Comparison of ENCODE assay signal across 8 cellular contexts in the genomic region with DNA sequence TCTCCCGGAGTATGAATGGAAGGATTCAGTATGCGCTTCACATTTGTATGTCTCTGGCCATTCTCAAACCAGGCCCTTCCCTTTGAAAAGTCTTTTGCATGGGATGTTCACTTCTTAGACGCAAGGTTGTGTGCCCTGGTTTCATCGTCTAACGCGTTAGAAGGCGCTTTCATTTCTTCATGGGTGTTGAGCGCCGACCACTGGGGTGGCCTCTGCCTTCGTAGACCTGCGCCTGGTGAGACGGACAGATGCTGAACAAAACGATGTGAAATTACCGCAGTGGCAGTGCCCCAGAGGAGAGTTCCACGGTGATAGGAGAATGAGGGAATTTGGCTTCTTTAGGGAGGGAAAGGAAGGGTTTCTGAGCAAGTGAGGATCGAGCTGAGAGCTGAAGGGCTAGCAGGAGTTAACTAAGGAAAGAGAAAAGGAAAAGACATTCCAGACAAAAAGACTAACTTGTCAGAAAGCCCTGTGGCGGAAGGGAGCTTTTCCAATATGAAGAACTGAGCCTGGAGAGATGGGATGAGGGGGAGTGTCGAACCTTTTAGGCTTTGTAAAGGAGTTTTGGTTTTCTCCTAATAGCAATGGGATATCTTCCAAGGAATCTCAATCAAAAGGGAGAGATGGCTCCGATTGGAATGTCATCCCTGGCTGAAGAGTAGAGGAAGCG. TPM values are rescaled to one million over a fixed set of nuclear protein-coding genes. Genes with fewer than 3 reads are reported as not detected.
DNase-seq lines count a peak whose midpoint lies in the region; ATAC-seq, FAIRE-seq and TF ChIP-seq lines count a peak whose summit lies in the region.

No MANE protein-coding gene starts in this region.

- H2AFZ ChIP-seq in endothelial cell of umbilical vein (ENCODE audit: low read depth, low read length) (peak overlapping the region; percentile 55), neural cell (ENCODE audit: low read depth, low read length) (peak overlapping the region; percentile 78)

- H3K9me2 ChIP-seq in DOHH2 (replicated peaks; ENCODE audit: control insufficient read depth, low read length) (no peaks in the 10 kb centered on the region), neural cell (ENCODE audit: insufficient read depth, low read length) (no peaks in the 10 kb centered on the region)

- H3K36me3 ChIP-seq in DOHH2 (ENCODE audit: control insufficient read depth, low read length) (peaks cover 52% of the 10 kb centered on the region), KOPT-K1 (ENCODE audit: insufficient read depth, low read length) (peaks cover 32% of the 10 kb centered on the region), endothelial cell of umbilical vein (ENCODE audit: control insufficient read depth in 2 of 2, extremely low read depth in 1 of 2, insufficient read depth in 2 of 2, low read length in 2 of 2) (no peaks in the 10 kb centered on the region), neural cell (ENCODE audit: insufficient read depth, low read length) (no peaks in the 10 kb centered on the region), upper lobe of right lung (no peaks in the 10 kb centered on the region)

- H3K79me2 ChIP-seq in DOHH2 (ENCODE audit: control insufficient read depth, low read length) (peaks cover 91% of the 10 kb centered on the region), endothelial cell of umbilical vein (ENCODE audit: control insufficient read depth, insufficient read depth, low read length) (peaks cover 73% of the 10 kb centered on the region), neural cell (replicated peaks; ENCODE audit: insufficient read depth, low read length) (peaks cover 78% of the 10 kb centered on the region)

- peak; percentile 55 for TF ChIP-seq CTCF in DOHH2 (IDR thresholded peaks at IDR 0.05; ENCODE audit: low read depth, low read length, poor library complexity, severe bottlenecking)
- TF ChIP-seq CTCF in endothelial cell of umbilical vein (IDR thresholded peaks at IDR 0.05; ENCODE audit: extremely low read depth in 1 of 2, insufficient read depth in 1 of 2, low read depth in 1 of 2, low read length in 2 of 2), result no peak
- no peak for TF ChIP-seq CTCF in neural cell (IDR thresholded peaks at IDR 0.05; ENCODE audit: poor library complexity, severe bottlenecking)
- TF ChIP-seq CTCF in upper lobe of right lung (IDR thresholded peaks at IDR 0.05), result no peak

- H3K9ac ChIP-seq in endothelial cell of umbilical vein (replicated peaks; ENCODE audit: extremely low read depth, insufficient read depth, low read length) (peak overlapping the region; percentile 88), neural cell (ENCODE audit: low read length) (peak overlapping the region; percentile 89)

- peak overlapping the region; percentile 84 for H3K4me2 ChIP-seq in DOHH2 (ENCODE audit: low read length)
- H3K4me2 ChIP-seq in endothelial cell of umbilical vein (ENCODE audit: insufficient read depth, low read length), result peak overlapping the region; percentile 93
- H3K4me2 ChIP-seq in neural cell (ENCODE audit: low read length), result peak overlapping the region; percentile 87

- dilution Hi-C loops in endothelial cell of umbilical vein (cut with MboI; ENCODE audit: extremely low pct_ligation_motif_present, low sequenced_read_pairs), result no loop called here

- TF ChIP-seq RAD21 in neural cell (conservative IDR thresholded peaks at IDR 0.05), result no peak

- peak; percentile 44 to 45 for DNase-seq in activated CD4-positive, alpha-beta T cell treated with anti-CD3 and anti-CD28 coated beads for 4 hours
- DNase-seq in endothelial cell of umbilical vein (ENCODE audit: low read depth, low spot score) (no peak), upper lobe of right lung (no peak), SHP77 treated with DMSO at 0.1 percent for 48 hours (lab: John Stamatoyannopoulos, UW) (no peak)

- no peaks in the 10 kb centered on the region for H3K9me1 ChIP-seq in endothelial cell of umbilical vein (replicated peaks; ENCODE audit: control insufficient read depth, extremely low read depth, insufficient read depth, low read length)

- POLR2A ChIA-PET in endothelial cell of umbilical vein (lab: Charles Lee), result interaction anchor here (0.5 to 2.2 kb wide), 2 partner anchors 15 to 38 kb away, joined by 3 to 8 read pairs; a partner anchor contains a TSS

- intact Hi-C loops in endothelial cell of umbilical vein (cut with micrococcal nuclease), result loop anchor here (2.0 to 10.0 kb wide), 4 partner anchors 132 to 676 kb away; a partner anchor contains a TSS
- intact Hi-C loops in upper lobe of right lung (cut with DNase I), result no loop called here

- H4K20me1 ChIP-seq in DOHH2 (ENCODE audit: control insufficient read depth, insufficient read depth, low read depth, low read length) (peaks cover 5% of the 10 kb centered on the region), endothelial cell of umbilical vein (replicated peaks; ENCODE audit: control insufficient read depth, extremely low read depth, insufficient read depth, low read length) (peaks cover 9% of the 10 kb centered on the region), neural cell (ENCODE audit: insufficient read depth) (peaks cover 12% of the 10 kb centered on the region)

- peak; percentile 18 for ATAC-seq in GM21381 (IDR thresholded peaks at IDR 0.05; ENCODE audit: unreplicated experiment)
- no peak for ATAC-seq in upper lobe of right lung

- TF ChIP-seq POLR2A in endothelial cell of umbilical vein (IDR thresholded peaks at IDR 0.05; ENCODE audit: low read depth, low read length), result no peak

- H3K4me3 ChIP-seq in DOHH2 (ENCODE audit: low read length) (peak overlapping the region; percentile 90), endothelial cell of umbilical vein (replicated peaks in 1 of 3; ENCODE audit: insufficient read depth in 1 of 3, low read depth in 1 of 3, low read length in 3 of 3) (peak overlapping the region; percentile 58 to 93 (median 68)), neural cell (ENCODE audit: low read length) (peak overlapping the region; percentile 75), upper lobe of right lung (peak overlapping the region; percentile 70)

- H3K9me3 ChIP-seq in DOHH2 (ENCODE audit: control insufficient read depth, insufficient read depth, low read length) (no peaks in the 10 kb centered on the region), KOPT-K1 (ENCODE audit: insufficient read depth, low read length, poor library complexity, severe bottlenecking) (no peaks in the 10 kb centered on the region), endothelial cell of umbilical vein (replicated peaks; ENCODE audit: control insufficient read depth, insufficient read depth, low read length) (no peaks in the 10 kb centered on the region), neural cell (ENCODE audit: low read length) (no peaks in the 10 kb centered on the region), upper lobe of right lung (no peaks in the 10 kb centered on the region)

- TSS peak; percentile 80 for BruUV-seq in endothelial cell of umbilical vein (replicated peaks; lab: Mats Ljungman, UMichigan)

- H3K27me3 ChIP-seq in DOHH2 (ENCODE audit: control insufficient read depth, low read length) (no peaks in the 10 kb centered on the region), endothelial cell of umbilical vein (ENCODE audit: control insufficient read depth in 2 of 2, insufficient read depth in 2 of 2, low read length in 2 of 2) (no peaks in the 10 kb centered on the region), neural cell (ENCODE audit: insufficient read depth, low read depth, low read length) (no peaks in the 10 kb centered on the region), upper lobe of right lung (no peaks in the 10 kb centered on the region)

- peaks cover 40% of the 10 kb centered on the region for H3K4me1 ChIP-seq in DOHH2 (ENCODE audit: control insufficient read depth, low read length)
- H3K4me1 ChIP-seq in endothelial cell of umbilical vein (ENCODE audit: control insufficient read depth, extremely low read depth, insufficient read depth, low read length), result peaks cover 28% of the 10 kb centered on the region
- H3K4me1 ChIP-seq in upper lobe of right lung, result peaks cover 53% of the 10 kb centered on the region

- TF ChIP-seq EP300 in neural cell (conservative IDR thresholded peaks at IDR 0.05; ENCODE audit: poor library complexity, severe bottlenecking), result no peak

- FAIRE-seq in endothelial cell of umbilical vein (lab: Jason Lieb, UNC), result no peak

- H3K27ac ChIP-seq in DOHH2 (ENCODE audit: low read depth, low read length) (peak overlapping the region; percentile 86), KOPT-K1 (ENCODE audit: low read depth, low read length, poor library complexity, severe bottlenecking) (peak overlapping the region; percentile 87), endothelial cell of umbilical vein (ENCODE audit: insufficient read depth, low read depth, low read length) (peak overlapping the region; percentile 79), neural cell (ENCODE audit: low read length) (peak overlapping the region; percentile 93), upper lobe of right lung (peak overlapping the region; percentile 87)

- H3F3A ChIP-seq in DOHH2 (ENCODE audit: control insufficient read depth, insufficient read depth) (peaks cover 17% of the 10 kb centered on the region), neural cell (ENCODE audit: insufficient read depth, low read length, poor library complexity, severe bottlenecking) (no peaks in the 10 kb centered on the region)

- CTCF ChIA-PET in endothelial cell of umbilical vein (lab: Charles Lee), result interaction anchor here (1.0 to 5.7 kb wide), 9 partner anchors 8 to 173 kb away, joined by 3 to 56 read pairs (median 4); no protein-coding TSS in a partner anchor

RNA-seq across cellular contexts. Expression of a gene that starts 0.9 kb away (rescaled TPM):
- total RNA-seq in endothelial cell of umbilical vein (24.8 and 29.5 TPM in 2 replicates), upper lobe of right lung (33.1 TPM)
- polyA plus RNA-seq in endothelial cell of umbilical vein (9.1 and 10.7 TPM in 2 replicates), neural cell (45.7 and 71.9 TPM in 2 replicates)
- polyA plus RNA-seq in endothelial cell of umbilical vein (2011; cell fraction: cytosol; rRNA removed), result 14.6 and 16.7 TPM in 2 replicates
- polyA plus RNA-seq in endothelial cell of umbilical vein (2011; cell fraction: nucleus; rRNA removed), result 7.6 and 8.0 TPM in 2 replicates
- 17.2 and 19.6 TPM in 2 replicates for polyA plus RNA-seq in endothelial cell of umbilical vein (2012)
- polyA minus RNA-seq in endothelial cell of umbilical vein (11.3 and 20.9 TPM in 2 replicates), neural cell (48.5 and 48.7 TPM in 2 replicates)
- polyA minus RNA-seq in endothelial cell of umbilical vein (2011; cell fraction: cytosol; rRNA and poly(A)+ RNA removed), result 13.8 TPM
- polyA minus RNA-seq in endothelial cell of umbilical vein (2011; cell fraction: nucleus; rRNA and poly(A)+ RNA removed), result 2.3 and 8.5 TPM in 2 replicates

RNA-seq across cellular contexts. Expression of a gene that starts 1.3 kb away (rescaled TPM):
- total RNA-seq in endothelial cell of umbilical vein (33.5 and 40.7 TPM in 2 replicates), upper lobe of right lung (38.7 TPM)
- polyA plus RNA-seq in endothelial cell of umbilical vein (4.0 and 6.7 TPM in 2 replicates), neural cell (43.7 and 49.3 TPM in 2 replicates)
- polyA plus RNA-seq in endothelial cell of umbilical vein (2011; cell fraction: cytosol; rRNA removed), result 5.3 and 5.9 TPM in 2 replicates
- 35.6 and 51.2 TPM in 2 replicates for polyA plus RNA-seq in endothelial cell of umbilical vein (2011; cell fraction: nucleus; rRNA removed)
- polyA plus RNA-seq in endothelial cell of umbilical vein (2012), result 16.6 and 20.1 TPM in 2 replicates
- polyA minus RNA-seq in endothelial cell of umbilical vein (35.7 and 40.4 TPM in 2 replicates), neural cell (139 and 183 TPM in 2 replicates)
- polyA minus RNA-seq in endothelial cell of umbilical vein (2011; cell fraction: cytosol; rRNA and poly(A)+ RNA removed), result 6.6 TPM
- polyA minus RNA-seq in endothelial cell of umbilical vein (2011; cell fraction: nucleus; rRNA and poly(A)+ RNA removed), result 78.5 and 89.4 TPM in 2 replicates

RNA-seq across cellular contexts. Expression of a gene that starts 38.0 kb away (rescaled TPM):
- total RNA-seq in endothelial cell of umbilical vein (28.6 and 32.6 TPM in 2 replicates), upper lobe of right lung (27.2 TPM)
- polyA plus RNA-seq in endothelial cell of umbilical vein (10.0 and 13.7 TPM in 2 replicates), neural cell (59.0 and 72.9 TPM in 2 replicates)
- polyA plus RNA-seq in endothelial cell of umbilical vein (2011; cell fraction: cytosol; rRNA removed), result 18.4 and 19.6 TPM in 2 replicates
- polyA plus RNA-seq in endothelial cell of umbilical vein (2011; cell fraction: nucleus; rRNA removed), result 44.1 and 45.9 TPM in 2 replicates
- polyA plus RNA-seq in endothelial cell of umbilical vein (2012), result 34.8 and 35.9 TPM in 2 replicates
- polyA minus RNA-seq in endothelial cell of umbilical vein (16.7 and 23.0 TPM in 2 replicates), neural cell (42.8 and 46.5 TPM in 2 replicates)
- 9.3 TPM for polyA minus RNA-seq in endothelial cell of umbilical vein (2011; cell fraction: cytosol; rRNA and poly(A)+ RNA removed)
- 26.7 and 28.8 TPM in 2 replicates for polyA minus RNA-seq in endothelial cell of umbilical vein (2011; cell fraction: nucleus; rRNA and poly(A)+ RNA removed)

Comparison
In these comparisons a context has a peak if more than half of its experiments do, and no peak if none do; other contexts are left out.
1. DNase-seq: peak in activated CD4-positive, alpha-beta T cell treated with anti-CD3 and anti-CD28 coated beads for 4 hours (2 of 2); none in endothelial cell of umbilical vein (single experiment), upper lobe of right lung (single experiment) and SHP77 treated with DMSO at 0.1 percent for 48 hours (single experiment).
2. Peak in every context shown above with its lines, with median percentiles within 50 percentile points of each other: H3K27ac ChIP-seq, H3K4me2 ChIP-seq and H3K4me3 ChIP-seq.